ENCODE assay signal across 27 cellular contexts in genomic region chr4:22532896-22533295, GRCh38.
"Had no signal": no experiment of that assay in that cellular context is flagged by ENCODE, and none has a peak within 500 bp of the region (broad histone marks: within the 10 kb centered on the region; RNA-seq: fewer than 3 reads in every experiment).

No MANE protein-coding gene starts in this region.

- H3K9me3 ChIP-seq: pancreas, prostate gland, testis, thyroid gland had no signal

- H3K27ac Mint-ChIP-seq: memory B cell; naive thymus-derived CD4-positive, alpha-beta T cell; natural killer cell treated with Interleukin-12 subunit alpha and Interleukin-12 subunit beta and Interleukin-15 and Interleukin-18, amount 100 ng/mL, for 72 hours; stimulated activated memory B cell treated with anti-CD40 and anti-IgM and Interleukin-4, amounts not matched to agents 10 μg/mL and 1 μg/mL and 100 μg/mL, for 72 hours; stimulated activated naive CD8-positive, alpha-beta T cell treated with anti-CD3 and anti-CD28 coated beads, Interleukin-15, amount 100 ng/mL, for 72 hours had no signal

- DNase-seq: islet precursor cell; left ventricle myocardium inferior; midbrain; mucosa of descending colon; naive thymus-derived CD4-positive, alpha-beta T cell; pancreas; posterior cingulate gyrus; retina; right cardiac atrium; small intestine; spleen; stimulated activated CD4-positive, alpha-beta T cell treated with anti-CD3 and anti-CD28 coated beads, Interleukin-4, amount 100 ng/mL, for 24 hours; stimulated activated CD8-positive, alpha-beta memory T cell treated with anti-CD3 and anti-CD28 coated beads, Interleukin-4, amount 100 ng/mL, for 48 hours; stimulated activated naive CD4-positive, alpha-beta T cell treated with Interleukin-2 at 50 U/mL for 16 hours; stimulated activated naive CD8-positive, alpha-beta T cell treated with anti-CD3 and anti-CD28 coated beads, Interleukin-15, amount 100 ng/mL, for 72 hours; testis; thyroid gland; transverse colon; upper lobe of left lung had no signal

- H3K27me3 ChIP-seq: hepatocyte, pancreas, spleen, testis, thyroid gland, transverse colon, upper lobe of left lung, vagina had no signal

- H3K4me1 ChIP-seq: left ventricle myocardium inferior, pancreas, prostate gland, spleen, testis, thyroid gland, transverse colon, upper lobe of left lung, vagina had no signal

- H3K4me1 Mint-ChIP-seq: memory B cell; naive thymus-derived CD4-positive, alpha-beta T cell; stimulated activated memory B cell treated with anti-CD40 and anti-IgM and Interleukin-4, amounts not matched to agents 10 μg/mL and 1 μg/mL and 100 μg/mL, for 72 hours; stimulated activated naive CD8-positive, alpha-beta T cell treated with anti-CD3 and anti-CD28 coated beads, Interleukin-15, amount 100 ng/mL, for 72 hours had no signal

- H3K36me3 Mint-ChIP-seq: memory B cell; stimulated activated memory B cell treated with anti-CD40 and anti-IgM and Interleukin-4, amounts not matched to agents 10 μg/mL and 1 μg/mL and 100 μg/mL, for 72 hours had no signal

- H3K4me3 ChIP-seq: hepatocyte, left ventricle myocardium inferior, lung, mucosa of descending colon, pancreas, prostate gland, spleen, testis, thyroid gland, transverse colon, upper lobe of left lung, vagina had no signal

- ATAC-seq: mucosa of descending colon; naive thymus-derived CD4-positive, alpha-beta T cell; natural killer cell treated with Interleukin-12 subunit alpha and Interleukin-12 subunit beta and Interleukin-15 and Interleukin-18, amount 100 ng/mL, for 72 hours; pancreas; right cardiac atrium; sciatic nerve; stimulated activated memory B cell treated with anti-CD40 and anti-IgM and Interleukin-4, amounts not matched to agents 10 μg/mL and 1 μg/mL and 100 μg/mL, for 72 hours; stimulated activated naive CD8-positive, alpha-beta T cell treated with anti-CD3 and anti-CD28 coated beads, Interleukin-15, amount 100 ng/mL, for 72 hours had no signal

- H3K36me3 ChIP-seq: left ventricle myocardium inferior, pancreas, prostate gland, spleen, thyroid gland, transverse colon, upper lobe of left lung, vagina had no signal

- H3K4me3 Mint-ChIP-seq: memory B cell; naive thymus-derived CD4-positive, alpha-beta T cell; natural killer cell treated with Interleukin-12 subunit alpha and Interleukin-12 subunit beta and Interleukin-15 and Interleukin-18, amount 100 ng/mL, for 72 hours; stimulated activated memory B cell treated with anti-CD40 and anti-IgM and Interleukin-4, amounts not matched to agents 10 μg/mL and 1 μg/mL and 100 μg/mL, for 72 hours; stimulated activated naive CD8-positive, alpha-beta T cell treated with anti-CD3 and anti-CD28 coated beads, Interleukin-15, amount 100 ng/mL, for 72 hours had no signal

- FAIRE-seq: pancreas, small intestine had no signal

- H3K27ac ChIP-seq: hepatocyte, left ventricle myocardium inferior, pancreas, prostate gland, spleen, testis, thyroid gland, transverse colon, upper lobe of left lung, vagina had no signal

- H3K27me3 Mint-ChIP-seq: memory B cell; naive thymus-derived CD4-positive, alpha-beta T cell; stimulated activated memory B cell treated with anti-CD40 and anti-IgM and Interleukin-4, amounts not matched to agents 10 μg/mL and 1 μg/mL and 100 μg/mL, for 72 hours; stimulated activated naive CD8-positive, alpha-beta T cell treated with anti-CD3 and anti-CD28 coated beads, Interleukin-15, amount 100 ng/mL, for 72 hours had no signal
